In the genomic region with DNA sequence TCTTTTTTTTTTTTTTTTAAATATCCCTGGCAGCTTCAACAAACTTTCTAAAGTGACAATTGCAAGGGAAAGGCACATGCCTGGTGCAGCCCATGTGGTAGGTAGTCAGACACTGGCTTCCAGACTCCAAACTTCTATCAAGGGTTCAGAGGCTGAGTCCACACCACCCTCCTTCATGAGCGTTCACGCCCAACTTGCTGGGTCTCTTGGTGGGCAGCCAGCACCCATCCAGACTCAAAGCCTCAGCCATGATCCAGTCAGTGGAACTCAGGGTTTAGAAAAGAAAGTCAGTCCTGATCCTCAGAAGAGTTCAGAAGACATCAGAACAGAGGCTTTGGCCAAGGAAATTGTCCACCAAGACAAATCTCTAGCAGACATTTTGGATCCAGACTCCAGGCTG, we compare ENCODE assay signal across 24 cellular contexts.
DNase-seq lines count a peak whose midpoint lies in the region; ATAC-seq and TF ChIP-seq lines count a peak whose summit lies in the region.
"Had no signal": no experiment of that assay in that cellular context is flagged by ENCODE, and none has a peak within 500 bp of the region (broad histone marks: within the 10 kb centered on the region; RNA-seq: fewer than 3 reads in every experiment).

No MANE protein-coding gene starts in this region.

- intact Hi-C loops in MCF 10A (cut with micrococcal nuclease) = loop anchor here (10.0 kb wide), 3 partner anchors 198 to 448 kb away; no protein-coding TSS in a partner anchor
- intact Hi-C loops in mammary epithelial cell (cut with micrococcal nuclease) = loop anchor here (5.0 to 10.0 kb wide), 2 partner anchors 188 to 446 kb away; a partner anchor contains a TSS
- intact Hi-C loops in naive thymus-derived CD4-positive, alpha-beta T cell (cut with micrococcal nuclease) = loop anchor here in 1 of 2 donors (5.0 kb wide), 2 partner anchors 324 to 574 kb away; no protein-coding TSS in a partner anchor

- no peaks in the 10 kb centered on the region for H3K9me3 ChIP-seq in mammary epithelial cell (replicated peaks; ENCODE audit: insufficient read depth, low read length)
- H3K9me3 ChIP-seq in naive thymus-derived CD4-positive, alpha-beta T cell (ENCODE audit: control insufficient read depth in 2 of 3, low read length in 3 of 3) = peaks cover 0 to 4% (median 0%) of the 10 kb centered on the region in 3 experiments
- H3K9me3 ChIP-seq: Caco-2, HAP-1 had no signal

- no peaks in the 10 kb centered on the region for H3K9me3 Mint-ChIP-seq in MCF 10A (ENCODE audit: unreplicated experiment)
- H3K9me3 Mint-ChIP-seq in chondrocyte (ENCODE audit: low read depth) = peaks cover 6% of the 10 kb centered on the region
- peaks cover 8% of the 10 kb centered on the region for H3K9me3 Mint-ChIP-seq in nephron progenitor cell
- H3K9me3 Mint-ChIP-seq in naive thymus-derived CD4-positive, alpha-beta T cell = peaks cover 0 to 8% (median 7%) of the 10 kb centered on the region in 11 donors

- BruUV-seq in MCF 10A (replicated peaks; lab: Mats Ljungman, UMichigan) (no TSS peak), mammary epithelial cell (replicated peaks; lab: Mats Ljungman, UMichigan) (no TSS peak)

- in situ Hi-C loops in mammary epithelial cell (cut with MboI; ENCODE audit: low sequenced_read_pairs in 2 of 2) = loop anchor here (10.0 to 25.0 kb wide), 2 partner anchors 322 to 456 kb away; a partner anchor contains a TSS

- no peaks in the 10 kb centered on the region for H3K27me3 Mint-ChIP-seq in MCF 10A (ENCODE audit: insufficient read depth, unreplicated experiment)
- H3K27me3 Mint-ChIP-seq in chondrocyte (ENCODE audit: low read depth) = no peaks in the 10 kb centered on the region
- no peaks in the 10 kb centered on the region for H3K27me3 Mint-ChIP-seq in nephron progenitor cell (ENCODE audit: low read depth, poor library complexity)
- H3K27me3 Mint-ChIP-seq in naive thymus-derived CD4-positive, alpha-beta T cell = peaks cover 13 to 23% (median 15%) of the 10 kb centered on the region in 5 donors

- peaks cover 29% of the 10 kb centered on the region for H3K36me3 ChIP-seq in mammary epithelial cell (ENCODE audit: insufficient read depth, low read length)
- no peaks in the 10 kb centered on the region for H3K36me3 ChIP-seq in naive thymus-derived CD4-positive, alpha-beta T cell (ENCODE audit: control insufficient read depth in 2 of 3, insufficient read depth in 3 of 3, low read length in 3 of 3)
- H3K36me3 ChIP-seq: HAP-1 had no signal

- H3K27ac Mint-ChIP-seq in MCF 10A (ENCODE audit: low read depth, unreplicated experiment) (peak overlapping the region; percentile 58), chondrocyte (ENCODE audit: unreplicated experiment) (peak overlapping the region; percentile 99), nephron progenitor cell (peak overlapping the region; percentile 86)
- no peak overlapping the region for H3K27ac Mint-ChIP-seq in naive thymus-derived CD4-positive, alpha-beta T cell
- H3K27ac Mint-ChIP-seq: B cell; CD8-positive, alpha-beta T cell; GM23338 had no signal

- H3K36me3 Mint-ChIP-seq in MCF 10A (ENCODE audit: insufficient read depth, unreplicated experiment) (peaks cover 30% of the 10 kb centered on the region), chondrocyte (ENCODE audit: low read depth) (peaks cover 16% of the 10 kb centered on the region), nephron progenitor cell (ENCODE audit: low read depth) (peaks cover 94% of the 10 kb centered on the region)
- peaks cover 0 to 6% (median 4%) of the 10 kb centered on the region in 5 donors for H3K36me3 Mint-ChIP-seq in naive thymus-derived CD4-positive, alpha-beta T cell
- H3K36me3 Mint-ChIP-seq: CD8-positive, alpha-beta T cell had no signal

- no peaks in the 10 kb centered on the region for H4K20me1 ChIP-seq in mammary epithelial cell (ENCODE audit: insufficient read depth, low read length)

- H3K4me3 Mint-ChIP-seq in MCF 10A (ENCODE audit: unreplicated experiment) (no peak overlapping the region), chondrocyte (ENCODE audit: unreplicated experiment) (no peak overlapping the region), nephron progenitor cell (no peak overlapping the region)
- no peak overlapping the region for H3K4me3 Mint-ChIP-seq in naive thymus-derived CD4-positive, alpha-beta T cell
- H3K4me3 Mint-ChIP-seq: B cell; CD8-positive, alpha-beta T cell; GM23338 had no signal

- H2AFZ ChIP-seq in mammary epithelial cell (ENCODE audit: low read depth, low read length) = no peak overlapping the region
- H2AFZ ChIP-seq: GM23338 had no signal

- no peaks in the 10 kb centered on the region for H3K27me3 ChIP-seq in mammary epithelial cell (ENCODE audit: insufficient read depth, low read length)
- no peaks in the 10 kb centered on the region for H3K27me3 ChIP-seq in naive thymus-derived CD4-positive, alpha-beta T cell (ENCODE audit: control insufficient read depth in 2 of 2, insufficient read depth in 2 of 2, low read length in 2 of 2)
- H3K27me3 ChIP-seq: SJSA1 had no signal

- no peak overlapping the region for H3K27ac ChIP-seq in mammary epithelial cell (ENCODE audit: insufficient read depth, low read depth, low read length)
- H3K27ac ChIP-seq in naive thymus-derived CD4-positive, alpha-beta T cell (ENCODE audit: low read depth, low read length) = no peak overlapping the region
- H3K27ac ChIP-seq: 22Rv1, HL-60, SJSA1 had no signal

- dilution Hi-C loops in mammary epithelial cell (cut with HindIII; ENCODE audit: low sequenced_read_pairs) = no loop called here

- ATAC-seq in naive thymus-derived CD4-positive, alpha-beta T cell = no peak
- ATAC-seq: CD8-positive, alpha-beta T cell; GM12878; GM23338 had no signal

- H3K4me3 ChIP-seq in mammary epithelial cell (replicated peaks in 1 of 3; ENCODE audit: insufficient read depth in 1 of 3, low read depth in 2 of 3, low read length in 3 of 3) = no peak overlapping the region
- no peak overlapping the region for H3K4me3 ChIP-seq in naive thymus-derived CD4-positive, alpha-beta T cell (ENCODE audit: low read length)
- H3K4me3 ChIP-seq: GM12878, GM23338, HAP-1, SJSA1 had no signal

- H3K79me2 ChIP-seq in mammary epithelial cell (ENCODE audit: insufficient read depth, low read length) = peaks cover 16% of the 10 kb centered on the region

- TF ChIP-seq CTCF in MCF 10A (IDR thresholded peaks at IDR 0.05; ENCODE audit: unreplicated experiment) (no peak), mammary epithelial cell (conservative IDR thresholded peaks at IDR 0.05 in 1 of 2, IDR thresholded peaks at IDR 0.05 in 1 of 2; ENCODE audit: extremely low read depth in 1 of 2, insufficient read depth in 1 of 2, low read depth in 1 of 2, low read length in 2 of 2) (no peak), chondrocyte (IDR thresholded peaks at IDR 0.05) (no peak), nephron progenitor cell (IDR thresholded peaks at IDR 0.05) (no peak)

- POLR2A ChIA-PET in MCF 10A (lab: Yijun Ruan, JAX) = interaction anchor here (1.1 to 1.2 kb wide), 2 partner anchors 8 to 196 kb away, joined by 3 read pairs; no protein-coding TSS in a partner anchor
- POLR2A ChIA-PET in naive thymus-derived CD4-positive, alpha-beta T cell (lab: Charles Lee) = no interaction called here

- WGBS in mammary epithelial cell (ENCODE audit: low coverage, missing lambda C conversion rate) = 100% methylated on average over 2 of the region's 2 CpGs

- no peak for DNase-seq in MCF 10A (ENCODE audit: unreplicated experiment)
- DNase-seq in mammary epithelial cell = no peak
- no peak for DNase-seq in chondrocyte (ENCODE audit: low spot score)
- no peak for DNase-seq in nephron progenitor cell
- no peak for DNase-seq in naive thymus-derived CD4-positive, alpha-beta T cell
- DNase-seq in occipital lobe (lab: John Stamatoyannopoulos, UW) = no peak
- no peak for DNase-seq in NCI-H524 treated with DMSO at 0.1 percent for 48 hours (lab: John Stamatoyannopoulos, UW)
- DNase-seq: Caco-2; CD8-positive, alpha-beta T cell; Kasumi-1; MV-4-11; NCI-H1105; NCI-H1436 treated with DMSO at 0.1 percent for 48 hours; NCI-H187 treated with DMSO at 0.1 percent for 48 hours; NCI-H2171 treated with DMSO at 0.1 percent for 48 hours; NCI-H524; NCI-H774 had no signal

- H3K4me1 Mint-ChIP-seq in MCF 10A (ENCODE audit: insufficient read depth, unreplicated experiment) (peaks cover 17% of the 10 kb centered on the region), chondrocyte (ENCODE audit: low read depth) (peaks cover 88% of the 10 kb centered on the region), nephron progenitor cell (peaks cover 85% of the 10 kb centered on the region)
- peaks cover 0 to 8% (median 0%) of the 10 kb centered on the region in 7 donors for H3K4me1 Mint-ChIP-seq in naive thymus-derived CD4-positive, alpha-beta T cell
- H3K4me1 Mint-ChIP-seq: B cell had no signal

- no peak overlapping the region for H3K4me2 ChIP-seq in mammary epithelial cell (ENCODE audit: insufficient read depth, low read depth, low read length)
- H3K4me2 ChIP-seq: GM23338 had no signal

- peaks cover 27% of the 10 kb centered on the region for H3K4me1 ChIP-seq in mammary epithelial cell (ENCODE audit: insufficient read depth, low read length)
- no peaks in the 10 kb centered on the region for H3K4me1 ChIP-seq in naive thymus-derived CD4-positive, alpha-beta T cell (ENCODE audit: control insufficient read depth in 2 of 2, insufficient read depth in 2 of 2, low read length in 2 of 2)
- H3K4me1 ChIP-seq: Caco-2, HAP-1 had no signal

- CTCF ChIA-PET in MCF 10A (lab: Yijun Ruan, JAX) (interaction anchor here (0.7 to 2.3 kb wide), 6 partner anchors 53 to 325 kb away, joined by 3 to 13 read pairs (median 4); no protein-coding TSS in a partner anchor), mammary epithelial cell (lab: Charles Lee; ENCODE audit: low non-redundant PET) (interaction anchor here (0.6 to 0.7 kb wide), 2 partner anchors 32 to 60 kb away, joined by 3 to 9 read pairs; no protein-coding TSS in a partner anchor)
- CTCF ChIA-PET in naive thymus-derived CD4-positive, alpha-beta T cell (lab: Charles Lee) = interaction anchor here (0.7 kb wide), 1 partner anchor 719 kb away, joined by 7 read pairs; no protein-coding TSS in a partner anchor

- no peak overlapping the region for H3K9ac ChIP-seq in mammary epithelial cell (ENCODE audit: insufficient read depth, low read length)

Comparison
In these comparisons a context has a peak if more than half of its experiments do, and no peak if none do; other contexts are left out.
1. H3K27ac Mint-ChIP-seq: peak in MCF 10A (single experiment), chondrocyte (single experiment) and nephron progenitor cell (single experiment); none in naive thymus-derived CD4-positive, alpha-beta T cell (0 of 9).